1 cellular context compared by ENCODE assay signal in the genomic region with DNA sequence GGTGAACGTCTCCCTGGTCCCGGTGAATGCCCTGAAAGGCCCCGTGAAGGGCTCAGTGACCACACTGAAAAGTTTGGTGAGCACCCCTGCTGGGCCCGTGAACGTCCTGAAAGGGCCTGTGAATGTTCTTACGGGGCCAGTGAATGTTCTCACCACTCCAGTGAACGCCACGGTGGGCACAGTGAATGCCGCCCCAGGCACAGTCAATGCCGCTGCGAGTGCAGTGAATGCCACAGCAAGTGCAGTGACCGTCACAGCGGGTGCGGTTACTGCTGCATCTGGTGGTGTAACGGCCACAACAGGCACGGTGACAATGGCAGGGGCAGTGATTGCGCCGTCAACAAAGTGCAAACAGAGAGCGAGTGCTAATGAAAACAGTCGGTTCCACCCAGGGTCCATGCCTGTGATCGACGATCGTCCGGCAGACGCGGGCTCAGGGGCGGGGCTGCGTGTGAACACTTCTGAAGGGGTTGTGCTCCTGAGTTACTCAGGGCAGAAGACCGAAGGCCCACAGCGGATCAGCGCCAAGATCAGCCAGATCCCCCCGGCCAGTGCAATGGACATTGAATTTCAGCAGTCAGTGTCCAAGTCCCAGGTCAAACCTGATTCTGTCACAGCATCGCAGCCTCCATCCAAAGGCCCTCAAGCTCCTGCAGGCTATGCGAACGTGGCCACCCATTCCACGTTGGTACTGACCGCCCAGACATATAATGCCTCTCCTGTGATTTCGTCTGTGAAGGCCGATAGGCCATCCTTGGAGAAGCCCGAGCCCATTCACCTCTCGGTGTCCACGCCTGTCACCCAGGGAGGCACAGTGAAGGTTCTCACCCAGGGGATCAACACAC.
A peak's percentile ranks its signal among the peaks of the same experiment; 100 is the strongest.
TF ChIP-seq lines count a peak whose summit lies in the region.

No MANE protein-coding gene starts in this region.

TF ChIP-seq in HepG2, 621 proteins besides CTCF, POLR2A, EP300 and RAD21:
- TF ChIP-seq STAG1 (CRISPR knock-in tag; IDR thresholded peaks at IDR 0.05) (no peak), RBM22 (optimal IDR thresholded peaks at IDR 0.05; ENCODE audit: low read length) (peak; percentile 77), ZBTB38 (CRISPR knock-in tag; IDR thresholded peaks at IDR 0.05) (peak; percentile 84), ZNF777 (CRISPR knock-in tag; IDR thresholded peaks at IDR 0.05) (no peak), ATM (IDR thresholded peaks at IDR 0.05; ENCODE audit: borderline replicate concordance) (no peak)
- TF ChIP-seq, protein P1, sequence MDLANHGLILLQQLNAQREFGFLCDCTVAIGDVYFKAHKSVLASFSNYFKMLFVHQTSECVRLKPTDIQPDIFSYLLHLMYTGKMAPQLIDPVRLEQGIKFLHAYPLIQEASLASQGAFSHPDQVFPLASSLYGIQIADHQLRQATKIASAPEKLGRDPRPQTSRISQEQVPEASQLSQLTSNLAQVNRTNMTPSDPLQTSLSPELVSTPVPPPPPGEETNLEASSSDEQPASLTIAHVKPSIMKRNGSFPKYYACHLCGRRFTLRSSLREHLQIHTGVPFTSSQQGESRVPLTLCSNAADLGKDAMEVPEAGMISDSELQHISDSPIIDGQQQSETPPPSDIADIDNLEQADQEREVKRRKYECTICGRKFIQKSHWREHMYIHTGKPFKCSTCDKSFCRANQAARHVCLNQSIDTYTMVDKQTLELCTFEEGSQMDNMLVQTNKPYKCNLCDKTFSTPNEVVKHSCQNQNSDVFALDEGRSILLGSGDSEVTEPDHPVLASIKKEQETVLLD (CRISPR knock-in tag; IDR thresholded peaks at IDR 0.05; ENCODE audit: low read depth): no peak
